In the genomic region with DNA sequence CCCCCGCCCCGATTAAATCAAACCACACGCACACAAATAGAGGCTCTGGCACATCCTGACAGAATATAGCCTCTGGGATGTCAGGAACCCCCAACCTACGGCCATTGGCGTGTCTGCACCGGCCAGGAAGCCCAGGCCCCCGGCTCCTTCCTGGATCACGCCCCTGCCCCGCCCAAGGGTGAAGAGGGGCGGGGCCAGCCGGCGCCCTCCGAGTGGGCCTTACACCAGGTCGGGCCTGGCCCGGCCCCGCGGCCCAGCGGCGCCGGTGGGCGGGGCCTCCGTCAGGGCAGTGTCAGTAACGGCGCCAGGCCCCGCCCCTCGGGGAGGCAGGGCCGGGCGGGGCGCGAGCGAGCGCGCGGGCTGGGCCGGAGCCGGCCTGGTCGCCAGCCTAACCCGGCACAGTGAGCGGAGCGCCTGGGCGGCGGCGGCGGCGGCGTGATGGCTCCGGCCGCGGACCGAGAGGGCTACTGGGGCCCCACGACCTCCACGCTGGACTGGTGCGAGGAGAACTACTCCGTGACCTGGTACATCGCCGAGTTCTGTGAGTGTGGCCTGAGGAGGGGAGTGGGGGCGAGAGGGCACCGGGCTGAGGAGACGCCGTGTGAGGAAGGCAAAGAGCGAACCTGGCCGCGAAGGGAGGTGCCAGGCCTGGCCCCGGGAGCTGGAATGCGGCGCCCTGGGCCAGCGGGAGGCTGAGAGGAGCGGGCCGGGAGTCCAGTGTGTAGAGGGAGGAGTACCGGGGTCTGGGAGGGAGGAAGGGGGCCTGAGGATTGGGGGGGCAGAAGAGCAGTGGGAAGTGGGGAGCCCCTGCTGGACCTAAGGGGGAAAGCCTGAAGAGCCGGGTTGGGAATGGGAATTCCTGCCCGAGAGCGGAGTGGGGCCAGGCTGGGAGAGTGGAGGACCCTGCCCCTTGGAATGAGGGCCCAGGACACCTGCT, we compare ENCODE assay signal across 1 cellular context.
A peak's percentile ranks its signal among the peaks of the same experiment; 100 is the strongest.
TF ChIP-seq lines count a peak whose summit lies in the region.

A gene (plus strand): TSS at position 380 of the 937 bp plus-strand sequence. CDS start 59 bp downstream, at position 439.

TF ChIP-seq in neural cell, 6 proteins besides CTCF, POLR2A, EP300 and RAD21:
- TF ChIP-seq SMC3 (conservative IDR thresholded peaks at IDR 0.05; ENCODE audit: poor library complexity): no peak
- TF ChIP-seq MXI1 (conservative IDR thresholded peaks at IDR 0.05; ENCODE audit: poor library complexity, severe bottlenecking): no peak
- no peak for TF ChIP-seq EZH2 (IDR thresholded peaks at IDR 0.05; ENCODE audit: borderline replicate concordance, insufficient read depth, low read length, poor library complexity, severe bottlenecking)
- TF ChIP-seq POLR2AphosphoS5 (IDR thresholded peaks at IDR 0.05): peak; percentile 56
- no peak for TF ChIP-seq TAF1 (IDR thresholded peaks at IDR 0.05; ENCODE audit: low read depth)
- TF ChIP-seq, protein P1, sequence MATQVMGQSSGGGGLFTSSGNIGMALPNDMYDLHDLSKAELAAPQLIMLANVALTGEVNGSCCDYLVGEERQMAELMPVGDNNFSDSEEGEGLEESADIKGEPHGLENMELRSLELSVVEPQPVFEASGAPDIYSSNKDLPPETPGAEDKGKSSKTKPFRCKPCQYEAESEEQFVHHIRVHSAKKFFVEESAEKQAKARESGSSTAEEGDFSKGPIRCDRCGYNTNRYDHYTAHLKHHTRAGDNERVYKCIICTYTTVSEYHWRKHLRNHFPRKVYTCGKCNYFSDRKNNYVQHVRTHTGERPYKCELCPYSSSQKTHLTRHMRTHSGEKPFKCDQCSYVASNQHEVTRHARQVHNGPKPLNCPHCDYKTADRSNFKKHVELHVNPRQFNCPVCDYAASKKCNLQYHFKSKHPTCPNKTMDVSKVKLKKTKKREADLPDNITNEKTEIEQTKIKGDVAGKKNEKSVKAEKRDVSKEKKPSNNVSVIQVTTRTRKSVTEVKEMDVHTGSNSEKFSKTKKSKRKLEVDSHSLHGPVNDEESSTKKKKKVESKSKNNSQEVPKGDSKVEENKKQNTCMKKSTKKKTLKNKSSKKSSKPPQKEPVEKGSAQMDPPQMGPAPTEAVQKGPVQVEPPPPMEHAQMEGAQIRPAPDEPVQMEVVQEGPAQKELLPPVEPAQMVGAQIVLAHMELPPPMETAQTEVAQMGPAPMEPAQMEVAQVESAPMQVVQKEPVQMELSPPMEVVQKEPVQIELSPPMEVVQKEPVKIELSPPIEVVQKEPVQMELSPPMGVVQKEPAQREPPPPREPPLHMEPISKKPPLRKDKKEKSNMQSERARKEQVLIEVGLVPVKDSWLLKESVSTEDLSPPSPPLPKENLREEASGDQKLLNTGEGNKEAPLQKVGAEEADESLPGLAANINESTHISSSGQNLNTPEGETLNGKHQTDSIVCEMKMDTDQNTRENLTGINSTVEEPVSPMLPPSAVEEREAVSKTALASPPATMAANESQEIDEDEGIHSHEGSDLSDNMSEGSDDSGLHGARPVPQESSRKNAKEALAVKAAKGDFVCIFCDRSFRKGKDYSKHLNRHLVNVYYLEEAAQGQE (IDR thresholded peaks at IDR 0.05; ENCODE audit: borderline replicate concordance): no peak
